8 cellular contexts compared by ENCODE assay signal in the genomic region with DNA sequence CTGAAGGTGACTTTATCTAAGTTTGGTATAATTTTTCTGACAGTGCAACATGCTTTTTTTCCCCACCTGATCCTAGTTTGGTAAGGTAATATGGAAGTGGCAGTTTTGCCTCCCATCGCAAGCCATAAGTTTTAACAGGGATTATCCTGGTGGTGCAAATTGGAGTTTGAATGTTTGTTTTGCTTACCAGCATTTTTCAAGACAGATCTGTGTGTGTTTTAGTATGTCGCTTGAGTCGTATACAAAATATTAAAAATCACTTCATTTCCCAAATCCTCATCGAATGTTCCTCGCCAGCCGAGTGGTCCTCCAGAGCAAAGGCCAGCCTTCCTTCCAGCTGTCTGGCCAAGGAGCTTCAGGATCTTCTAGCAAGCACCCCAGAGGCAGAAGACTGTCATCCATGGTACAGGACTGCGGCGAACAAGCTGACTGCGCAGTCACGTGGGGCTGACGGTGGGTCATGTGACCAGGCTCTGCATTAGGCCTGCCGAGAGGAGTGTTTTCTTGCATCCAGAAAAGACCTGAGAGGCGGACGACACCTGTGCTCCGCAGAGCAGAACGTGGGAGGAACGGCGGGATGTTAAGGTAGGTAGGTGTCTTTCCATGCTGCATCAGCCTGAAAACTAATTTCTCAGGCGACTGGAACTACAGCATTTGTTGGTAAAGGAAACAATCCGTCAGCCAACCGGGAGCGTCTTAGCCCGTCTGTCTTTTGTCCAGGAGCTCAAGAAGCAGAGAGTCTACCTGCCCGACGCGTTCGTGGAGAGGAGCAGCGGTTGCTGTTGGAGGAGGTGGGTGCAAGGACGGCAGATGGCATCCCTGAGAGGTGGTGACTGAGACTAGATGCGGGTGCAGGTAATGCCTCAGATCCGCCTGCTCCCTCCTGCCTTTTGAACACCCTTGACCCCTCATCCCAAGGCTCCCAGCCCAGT. TPM values are rescaled to one million over a fixed set of nuclear protein-coding genes. Genes with fewer than 3 reads are reported as not detected.
A peak's percentile ranks its signal among the peaks of the same experiment; 100 is the strongest.
DNase-seq lines count a peak whose midpoint lies in the region; ATAC-seq and TF ChIP-seq lines count a peak whose summit lies in the region.

A gene with protein sequence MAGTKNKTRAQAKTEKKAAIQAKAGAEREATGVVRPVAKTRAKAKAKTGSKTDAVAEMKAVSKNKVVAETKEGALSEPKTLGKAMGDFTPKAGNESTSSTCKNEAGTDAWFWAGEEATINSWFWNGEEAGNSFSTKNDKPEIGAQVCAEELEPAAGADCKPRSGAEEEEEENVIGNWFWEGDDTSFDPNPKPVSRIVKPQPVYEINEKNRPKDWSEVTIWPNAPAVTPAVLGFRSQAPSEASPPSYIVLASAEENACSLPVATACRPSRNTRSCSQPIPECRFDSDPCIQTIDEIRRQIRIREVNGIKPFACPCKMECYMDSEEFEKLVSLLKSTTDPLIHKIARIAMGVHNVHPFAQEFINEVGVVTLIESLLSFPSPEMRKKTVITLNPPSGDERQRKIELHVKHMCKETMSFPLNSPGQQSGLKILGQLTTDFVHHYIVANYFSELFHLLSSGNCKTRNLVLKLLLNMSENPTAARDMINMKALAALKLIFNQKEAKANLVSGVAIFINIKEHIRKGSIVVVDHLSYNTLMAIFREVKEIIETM (plus strand): TSS at position 507 of the 932 bp plus-strand sequence. CDS start 28,253 bp downstream, outside the sequence.

- no peaks in the 10 kb centered on the region for H3K79me2 ChIP-seq in OCI-LY1 (ENCODE audit: insufficient read depth, low read length)

- peak; percentile 43 for DNase-seq in activated gamma-delta T cell treated with anti-CD3 and anti-CD28 coated beads, Interleukin-2, amount 50 U/mL, for 16 hours (ENCODE audit: low read depth)
- peak in 1 of 2 donors; percentile 50 for DNase-seq in foreskin keratinocyte
- DNase-seq in nucleus accumbens (lab: John Stamatoyannopoulos, UW), result peak; percentile 3 to 93 (median 70)
- peak; percentile 8 to 86 (median 65) for DNase-seq in substantia nigra (lab: John Stamatoyannopoulos, UW)
- DNase-seq in D341Med (ENCODE audit: low spot score), result no peak

- TF ChIP-seq POLR2A in GM19193 (IDR thresholded peaks at IDR 0.05; ENCODE audit: extremely low read depth, insufficient read depth, insufficient read length), result peak; percentile 46

- peak within 1 kb of the TSS; percentile 89 for H3K4me2 ChIP-seq in OCI-LY1 (ENCODE audit: low read length)

- H3F3A ChIP-seq in OCI-LY1 (ENCODE audit: insufficient read depth, low read length), result no peaks in the 10 kb centered on the region

- H3K27ac ChIP-seq in OCI-LY1 (ENCODE audit: low read depth, low read length, poor library complexity, severe bottlenecking), result no peak within 1 kb of the TSS
- no peak within 1 kb of the TSS for H3K27ac ChIP-seq in foreskin keratinocyte
- H3K27ac ChIP-seq in substantia nigra (ENCODE audit: low read depth, low read length, poor library complexity, severe bottlenecking), result peak within 1 kb of the TSS; percentile 51

- H2AFZ ChIP-seq in OCI-LY1 (ENCODE audit: low read length), result peak within 1 kb of the TSS; percentile 27; the same call in 1 of the 2 replicates

- H4K20me1 ChIP-seq in OCI-LY1 (ENCODE audit: insufficient read depth, low read length), result no peaks in the 10 kb centered on the region

- H3K27me3 ChIP-seq in OCI-LY1 (ENCODE audit: insufficient read depth, low read length) (no peaks in the 10 kb centered on the region), foreskin keratinocyte (no peaks in the 10 kb centered on the region)

- peak within 1 kb of the TSS; percentile 81 for H3K4me3 ChIP-seq in OCI-LY1 (ENCODE audit: low read depth, low read length, poor library complexity, severe bottlenecking)

- no peak for TF ChIP-seq CTCF in OCI-LY1 (IDR thresholded peaks at IDR 0.05; ENCODE audit: low read length)
- no peak for TF ChIP-seq CTCF in foreskin keratinocyte (conservative IDR thresholded peaks at IDR 0.05)

- peak within 1 kb of the TSS; percentile 75 for H3K9ac ChIP-seq in OCI-LY1 (ENCODE audit: low read length)

- H3K9me2 ChIP-seq in OCI-LY1 (ENCODE audit: low read depth, low read length), result no peaks in the 10 kb centered on the region

- no peaks in the 10 kb centered on the region for H3K9me3 ChIP-seq in OCI-LY1 (ENCODE audit: low read length)

- H3K4me1 ChIP-seq in OCI-LY1 (ENCODE audit: insufficient read depth, low read length, severe bottlenecking) (peaks cover 17% of the 10 kb centered on the region), foreskin keratinocyte (no peaks in the 10 kb centered on the region)

- ATAC-seq in HG03460 (IDR thresholded peaks at IDR 0.05; ENCODE audit: unreplicated experiment), result peak; percentile 99
- peak; percentile 97 for ATAC-seq in foreskin keratinocyte

- no peaks in the 10 kb centered on the region for H3K36me3 ChIP-seq in OCI-LY1 (ENCODE audit: insufficient read depth, low read length)

RNA-seq across cellular contexts. Expression of the gene that starts here (rescaled TPM):
- total RNA-seq in foreskin keratinocyte, result 3.6 and 4.3 TPM in 2 replicates
- polyA plus RNA-seq in foreskin keratinocyte, result 1.3 TPM in 2 replicates
